In genomic region chr11:6670202-6670830, GRCh38 we compare ENCODE assay signal across 1 cellular context.
TF ChIP-seq lines count a peak whose summit lies in the region.

No MANE protein-coding gene starts in this region.

TF ChIP-seq in A549, 52 proteins besides CTCF, POLR2A, EP300 and RAD21:
- no peak for TF ChIP-seq HDAC2 (IDR thresholded peaks at IDR 0.05)
- TF ChIP-seq MAFK (IDR thresholded peaks at IDR 0.05; ENCODE audit: partially characterized antibody), result peak; percentile 86
